8 cellular contexts compared by ENCODE assay signal in the genomic region with DNA sequence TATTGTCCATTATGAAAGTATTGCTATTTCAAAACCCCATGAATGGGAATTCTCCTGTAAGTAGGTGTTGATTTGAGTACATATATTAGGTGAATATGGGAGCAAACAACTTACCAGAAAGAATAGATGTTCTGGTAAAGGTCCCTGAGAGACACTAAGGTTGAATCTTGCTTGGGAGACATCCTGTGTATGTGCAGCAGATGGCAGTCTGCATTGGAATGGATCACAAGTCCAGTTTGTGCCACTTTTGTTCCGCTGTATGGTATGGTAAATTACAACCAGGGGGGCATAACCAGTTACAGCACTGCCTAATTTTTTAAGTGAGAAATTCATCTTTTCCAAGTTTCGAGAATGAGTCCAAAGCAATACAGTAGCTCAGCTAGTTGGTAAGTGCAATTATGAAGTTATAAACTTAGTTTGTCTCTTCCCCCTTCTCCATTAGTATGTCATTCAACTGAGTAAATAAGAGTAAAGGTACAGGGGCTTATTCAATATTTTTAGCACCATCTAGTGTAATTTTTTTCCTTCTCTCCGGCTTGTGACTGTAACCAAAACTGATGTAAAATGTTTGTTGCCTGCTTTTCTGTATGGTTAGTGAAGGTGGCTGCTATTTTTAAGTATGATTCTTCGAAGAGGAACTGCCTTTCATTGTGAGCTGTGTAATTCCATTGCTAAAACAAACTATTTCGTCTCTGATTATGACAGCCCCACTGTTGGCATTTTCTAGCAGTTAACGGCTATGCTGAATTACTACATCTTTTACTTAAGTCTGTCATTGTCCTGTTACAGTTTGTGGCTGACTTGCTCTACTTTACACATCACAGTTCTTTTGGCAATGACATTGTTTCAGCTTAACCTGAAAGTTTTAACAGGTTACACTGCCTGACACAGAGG. TPM values are rescaled to one million over a fixed set of nuclear protein-coding genes. Genes with fewer than 3 reads are reported as not detected.
A peak's percentile ranks its signal among the peaks of the same experiment; 100 is the strongest.
DNase-seq lines count a peak whose midpoint lies in the region; ATAC-seq and TF ChIP-seq lines count a peak whose summit lies in the region.

No MANE protein-coding gene starts in this region.

- H3K27me3 ChIP-seq in HUES48 (ENCODE audit: control insufficient read depth, insufficient read depth, low read length) (no peaks in the 10 kb centered on the region), liver (ENCODE audit: control insufficient read depth in 4 of 4, insufficient read depth in 4 of 4, low read length in 3 of 4) (no peaks in the 10 kb centered on the region)

- H3K4me1 ChIP-seq in HUES48 (ENCODE audit: control insufficient read depth, insufficient read depth, low read length) (peaks cover 24% of the 10 kb centered on the region), liver (ENCODE audit: control insufficient read depth in 4 of 4, insufficient read depth in 4 of 4, low read length in 3 of 4) (peaks cover 0 to 18% (median 15%) of the 10 kb centered on the region in 4 donors)

- peak; percentile 67 to 72 for TF ChIP-seq RAD21 in liver (IDR thresholded peaks at IDR 0.05)

- DNase-seq in D341Med (ENCODE audit: low spot score): peak; percentile 20
- no peak for DNase-seq in WTC11 (ENCODE audit: low spot score)
- no peak for DNase-seq in OCI-M2 (lab: John Stamatoyannopoulos, UW; ENCODE audit: unreplicated experiment)
- no peak for DNase-seq in stimulated activated CD4-positive, alpha-beta T cell treated with anti-CD3 and anti-CD28 coated beads, Interleukin-4, amount 100 ng/mL, for 1 hour

- H3K4me3 ChIP-seq in HUES48 (ENCODE audit: low read depth, low read length) (peak overlapping the region; percentile 28; the same call in 1 of the 2 replicates), liver (ENCODE audit: low read depth in 1 of 3, low read length in 3 of 3) (no peak overlapping the region)

- H3K9me3 ChIP-seq in HUES48 (ENCODE audit: control insufficient read depth, insufficient read depth, low read length) (no peaks in the 10 kb centered on the region), liver (ENCODE audit: control insufficient read depth in 4 of 4, low read length in 3 of 4) (no peaks in the 10 kb centered on the region)

- ATAC-seq in WTC11: no peak
- no peak for ATAC-seq in HG02642 (IDR thresholded peaks at IDR 0.05; ENCODE audit: poor library complexity, unreplicated experiment)
- no peak for ATAC-seq in HG03460 (IDR thresholded peaks at IDR 0.05; ENCODE audit: unreplicated experiment)

- H3K36me3 ChIP-seq in HUES48 (ENCODE audit: control insufficient read depth, insufficient read depth, low read length): no peaks in the 10 kb centered on the region
- H3K36me3 ChIP-seq in liver (ENCODE audit: control insufficient read depth in 4 of 4, insufficient read depth in 3 of 4, low read depth in 1 of 4, low read length in 3 of 4): no peaks in the 10 kb centered on the region

- POLR2A ChIA-PET in WTC11 (lab: Charles Lee): no interaction called here

- peak overlapping the region; percentile 28; the same call in 1 of the 2 replicates for H3K27ac Mint-ChIP-seq in WTC11

- no peak overlapping the region for H3K27ac ChIP-seq in HUES48 (ENCODE audit: low read depth, low read length)
- H3K27ac ChIP-seq in liver (ENCODE audit: low read depth in 1 of 2, low read length in 2 of 2): no peak overlapping the region

- H3K9me3 Mint-ChIP-seq in WTC11: no peaks in the 10 kb centered on the region

- 58% methylated on average over 6 of the region's 6 CpGs for whole genome bisulfite sequencing in liver

- H3K9ac ChIP-seq in HUES48 (ENCODE audit: low read depth, low read length) (no peak overlapping the region), liver (ENCODE audit: low read depth in 1 of 2, low read length in 2 of 2) (no peak overlapping the region)

- TF ChIP-seq CTCF in WTC11 (IDR thresholded peaks at IDR 0.05) (no peak), liver (IDR thresholded peaks at IDR 0.05; ENCODE audit: low read depth, low read length, missing input control) (peak; percentile 21)

- no peak overlapping the region for H3K4me3 Mint-ChIP-seq in WTC11

- H3K27me3 Mint-ChIP-seq in WTC11 (ENCODE audit: low read depth): no peaks in the 10 kb centered on the region

- no peaks in the 10 kb centered on the region for H3K36me3 Mint-ChIP-seq in WTC11

- H3K4me1 Mint-ChIP-seq in WTC11: peaks cover 25% of the 10 kb centered on the region

- CTCF ChIA-PET in WTC11 (lab: Charles Lee): interaction anchor here (0.9 to 1.2 kb wide), 4 partner anchors 12 to 319 kb away, joined by 3 to 5 read pairs (median 4); no protein-coding TSS in a partner anchor

TF ChIP-seq in WTC11, 78 proteins besides CTCF, POLR2A, EP300 and RAD21 (continues in another document):
- TF ChIP-seq MYBL2 (CRISPR knock-in tag; IDR thresholded peaks at IDR 0.05): no peak
- TF ChIP-seq NR2C2 (CRISPR knock-in tag; IDR thresholded peaks at IDR 0.05): no peak
- no peak for TF ChIP-seq AR (CRISPR knock-in tag; IDR thresholded peaks at IDR 0.05)
- no peak for TF ChIP-seq FOXP1 (CRISPR knock-in tag; IDR thresholded peaks at IDR 0.05; ENCODE audit: borderline replicate concordance)
- no peak for TF ChIP-seq E2F5 (CRISPR knock-in tag; IDR thresholded peaks at IDR 0.05)

TF ChIP-seq in liver, 16 proteins besides CTCF, POLR2A, EP300 and RAD21:
- no peak for TF ChIP-seq GABPA (IDR thresholded peaks at IDR 0.05 in 1 of 2, conservative IDR thresholded peaks at IDR 0.05 in 1 of 2)
- TF ChIP-seq RXRA (IDR thresholded peaks at IDR 0.05): no peak
- no peak for TF ChIP-seq HNF4G (IDR thresholded peaks at IDR 0.05)
- no peak for TF ChIP-seq TAF1 (conservative IDR thresholded peaks at IDR 0.05)
- no peak for TF ChIP-seq HNF4A (conservative IDR thresholded peaks at IDR 0.05)
- TF ChIP-seq NR2F2 (IDR thresholded peaks at IDR 0.05): no peak
- no peak for TF ChIP-seq FOXA1 (IDR thresholded peaks at IDR 0.05)
- TF ChIP-seq JUND (IDR thresholded peaks at IDR 0.05): no peak

RNA-seq across cellular contexts. Expression of gene MCU, which starts 2.8 kb away (rescaled TPM):
- 36.5 to 41.4 TPM (median 37.2 TPM) in 3 replicates for total RNA-seq in WTC11 (2021)
- total RNA-seq in liver: 10 to 100 TPM; 10.5 to 13.0 TPM
- 1 to 10 TPM; 6.4 to 7.0 TPM for polyA plus RNA-seq in liver
